16 cellular contexts compared by ENCODE assay signal in genomic region chr4:140239311-140239710, GRCh38.
DNase-seq lines count a peak whose midpoint lies in the region; TF ChIP-seq lines count a peak whose summit lies in the region.
"Had no signal": no experiment of that assay in that cellular context is flagged by ENCODE, and none has a peak within 500 bp of the region (broad histone marks: within the 10 kb centered on the region; RNA-seq: fewer than 3 reads in every experiment).

No MANE protein-coding gene starts in this region.

- TF ChIP-seq POLR2A in stomach (IDR thresholded peaks at IDR 0.05): no peak

- H3K27me3 ChIP-seq in stomach: no peaks in the 10 kb centered on the region

- H3K4me1 ChIP-seq in stomach: peaks cover 35 to 60% (median 44%) of the 10 kb centered on the region in 4 donors

- H3K27me3 Mint-ChIP-seq in brain: peaks cover 4% of the 10 kb centered on the region

- H3K4me1 Mint-ChIP-seq in brain: peaks cover 89% of the 10 kb centered on the region

- peak overlapping the region; percentile 71 to 99 (median 96) for H3K27ac Mint-ChIP-seq in brain
- H3K27ac Mint-ChIP-seq: activated T-helper 1 cell treated with anti-CD3 and anti-CD28 coated beads, Interleukin-12 subunit alpha, Interleukin-12 subunit beta, Interleukin-2, Interleukin-4 antibody, amounts not matched to agents 30 ng/mL and 10 ng/mL and 1 ng/mL, durations not matched to agents 14 hours and 24 hours and 36 hours; T-helper 17 cell had no signal

- POLR2A ChIA-PET in HEK293T (lab: Yijun Ruan, JAX): interaction anchor here (1.3 to 2.2 kb wide), 2 partner anchors 86 to 89 kb away, joined by 4 to 11 read pairs; partner anchors contain the start of gene MAML3

- no peaks in the 10 kb centered on the region for H3K9me3 ChIP-seq in stomach

- no peak for TF ChIP-seq EP300 in stomach (IDR thresholded peaks at IDR 0.05)

- H3K9me3 Mint-ChIP-seq in brain: peaks cover 0 to 3% (median 0%) of the 10 kb centered on the region in 5 experiments
- H3K9me3 Mint-ChIP-seq: activated T-helper 1 cell treated with anti-CD3 and anti-CD28 coated beads, Interleukin-12 subunit alpha, Interleukin-12 subunit beta, Interleukin-2, Interleukin-4 antibody, amounts not matched to agents 30 ng/mL and 10 ng/mL and 1 ng/mL, durations not matched to agents 14 hours and 24 hours and 36 hours; HFFc6 had no signal

- CTCF ChIA-PET in HEK293T (lab: Yijun Ruan, JAX): interaction anchor here (0.7 to 1.6 kb wide), 3 partner anchors 13 to 582 kb away, joined by 3 to 8 read pairs (median 3); no protein-coding TSS in a partner anchor

- no peaks in the 10 kb centered on the region for H3K36me3 ChIP-seq in stomach

- peak overlapping the region in 2 of 5 experiments; percentile 6 to 81 for H3K4me3 Mint-ChIP-seq in brain
- H3K4me3 Mint-ChIP-seq: activated T-helper 1 cell treated with anti-CD3 and anti-CD28 coated beads, Interleukin-12 subunit alpha, Interleukin-12 subunit beta, Interleukin-2, Interleukin-4 antibody, amounts not matched to agents 30 ng/mL and 10 ng/mL and 1 ng/mL, durations not matched to agents 14 hours and 24 hours and 36 hours; T-helper 17 cell had no signal

- no peaks in the 10 kb centered on the region for H3K36me3 Mint-ChIP-seq in brain

- no peak overlapping the region for H3K4me3 ChIP-seq in stomach

- intact Hi-C loops in stomach (cut with DNase I; ENCODE audit: low total_unique reads): no loop called here

- TF ChIP-seq CTCF in brain (conservative IDR thresholded peaks at IDR 0.05) (no peak), stomach (IDR thresholded peaks at IDR 0.05) (no peak)

- DNase-seq in NCI-H2081 (lab: John Stamatoyannopoulos, UW) (peak; percentile 33 to 36), NCI-H2081 treated with DMSO at 0.1 percent for 48 hours (lab: John Stamatoyannopoulos, UW) (no peak), NCI-H2107 (lab: John Stamatoyannopoulos, UW) (peak; percentile 33), stomach (no peak), HEK293T (ENCODE audit: extremely low spot score) (no peak), AML-193 (lab: John Stamatoyannopoulos, UW) (no peak), occipital lobe (lab: John Stamatoyannopoulos, UW) (no peak)
- DNase-seq: activated CD4-positive, alpha-beta T cell treated with anti-CD3 and anti-CD28 coated beads, Interleukin-2, amount 50 U/mL, for 1 hour; amygdala; dermis blood vessel endothelial cell; HFFc6; NCI-H1048; stimulated activated CD4-positive, alpha-beta T cell treated with anti-CD3 and anti-CD28 coated beads, Interleukin-12 subunit alpha, Interleukin-12 subunit beta, amount 100 ng/mL, for 4 hours; T-helper 17 cell had no signal

- 78 to 92% (median 89%) methylated on average over 7 of the region's 7 CpGs for WGBS in stomach, 5 donors

- H3K27ac ChIP-seq in stomach: peak overlapping the region in 3 of 5 donors; percentile 77 to 88 (median 88)

TF ChIP-seq in HEK293T, 16 proteins besides CTCF, POLR2A, EP300 and RAD21:
- TF ChIP-seq BHLHE40 (IDR thresholded peaks at IDR 0.05; ENCODE audit: borderline replicate concordance): no peak
- TF ChIP-seq HDGF (IDR thresholded peaks at IDR 0.05; ENCODE audit: borderline replicate concordance): no peak
- TF ChIP-seq LEF1 (IDR thresholded peaks at IDR 0.05; ENCODE audit: borderline replicate concordance): no peak
- TF ChIP-seq NFRKB (IDR thresholded peaks at IDR 0.05): no peak
- TF ChIP-seq ARNT (IDR thresholded peaks at IDR 0.05): no peak
- no peak for TF ChIP-seq SP1 (IDR thresholded peaks at IDR 0.05)
- no peak for TF ChIP-seq FOXM1 (IDR thresholded peaks at IDR 0.05; ENCODE audit: borderline replicate concordance)
- TF ChIP-seq CTBP1 (IDR thresholded peaks at IDR 0.05; ENCODE audit: borderline replicate concordance): no peak
- no peak for TF ChIP-seq FOXA1 (IDR thresholded peaks at IDR 0.05)
- no peak for TF ChIP-seq SUZ12 (IDR thresholded peaks at IDR 0.05)
- no peak for TF ChIP-seq TARDBP (IDR thresholded peaks at IDR 0.05)
- TF ChIP-seq L3MBTL2 (conservative IDR thresholded peaks at IDR 0.05): no peak
- TF ChIP-seq PKNOX1 (IDR thresholded peaks at IDR 0.05): no peak
- no peak for TF ChIP-seq ELF4 (IDR thresholded peaks at IDR 0.05)
- TF ChIP-seq ZNF384 (IDR thresholded peaks at IDR 0.05): no peak
- TF ChIP-seq FOXK2 (IDR thresholded peaks at IDR 0.05): no peak
TF ChIP-seq in HEK293T: peak in this region for 0.

Comparison
In these comparisons a context has a peak if more than half of its experiments do, and no peak if none do; other contexts are left out.
1. DNase-seq: peak in NCI-H2081 (2 of 2) and NCI-H2107 (single experiment); none in NCI-H2081 treated with DMSO at 0.1 percent for 48 hours (single experiment), stomach (single experiment), HEK293T (single experiment), AML-193 (0 of 2) and occipital lobe (single experiment).